ENCODE assay signal across 8 cellular contexts in genomic region chr5:59390074-59390659, GRCh38.
DNase-seq lines count a peak whose midpoint lies in the region; ATAC-seq and TF ChIP-seq lines count a peak whose summit lies in the region.

No MANE protein-coding gene starts in this region.

- ATAC-seq in HG02840 (IDR thresholded peaks at IDR 0.05; ENCODE audit: low FRiP score, unreplicated experiment) (no peak), aorta (ENCODE audit: low FRiP score) (no peak)

- DNase-seq in NCI-H446 (lab: John Stamatoyannopoulos, UW): peak; percentile 58 to 62
- DNase-seq in NCI-H446 treated with DMSO at 0.1 percent for 48 hours (lab: John Stamatoyannopoulos, UW): no peak
- peak; percentile 58 for DNase-seq in LoVo (ENCODE audit: low spot score)
- no peak for DNase-seq in brain microvascular endothelial cell
- peak; percentile 10 for DNase-seq in midbrain (lab: John Stamatoyannopoulos, UW)
- DNase-seq in aorta: no peak
- no peak for DNase-seq in hepatic stellate cell (ENCODE audit: low spot score)

- intact Hi-C loops in aorta (cut with DNase I): loop anchor here (2.0 to 5.0 kb wide), 3 partner anchors 282 to 411 kb away; no protein-coding TSS in a partner anchor

- no peaks in the 10 kb centered on the region for H3K27me3 ChIP-seq in brain microvascular endothelial cell (replicated peaks)
- H3K27me3 ChIP-seq in aorta (ENCODE audit: control insufficient read depth in 1 of 2, insufficient read depth in 2 of 2, low read length in 1 of 2): no peaks in the 10 kb centered on the region

- WGBS in aorta, 2 donors: 46 to 50% methylated on average over 2 of the region's 2 CpGs

- peak; percentile 46 for TF ChIP-seq CTCF in brain microvascular endothelial cell (IDR thresholded peaks at IDR 0.05; ENCODE audit: low read depth, low read length, missing control alignments)

- in situ Hi-C loops in brain microvascular endothelial cell (cut with HindIII; ENCODE audit: low pct_ligation_motif_present, low sequenced_read_pairs): no loop called here

- H3K27ac ChIP-seq in brain microvascular endothelial cell (no peak overlapping the region), aorta (ENCODE audit: low read depth in 1 of 2, low read length in 2 of 2) (no peak overlapping the region)

- H3K4me3 ChIP-seq in brain microvascular endothelial cell (ENCODE audit: low read depth, low read length): no peak overlapping the region
- no peak overlapping the region for H3K4me3 ChIP-seq in aorta (ENCODE audit: low read length in 2 of 2)

- no peaks in the 10 kb centered on the region for H3K4me1 ChIP-seq in aorta (ENCODE audit: control insufficient read depth in 1 of 2, insufficient read depth in 2 of 2, low read length in 2 of 2)

- H3K36me3 ChIP-seq in brain microvascular endothelial cell (replicated peaks): no peaks in the 10 kb centered on the region
- no peaks in the 10 kb centered on the region for H3K36me3 ChIP-seq in aorta (ENCODE audit: control insufficient read depth in 1 of 2, insufficient read depth in 2 of 2, low read length in 1 of 2)

- H3K9me3 ChIP-seq in aorta (ENCODE audit: control insufficient read depth, low read length): no peaks in the 10 kb centered on the region

Comparison
In these comparisons a context has a peak if more than half of its experiments do, and no peak if none do; other contexts are left out.
1. DNase-seq: peak in NCI-H446 (2 of 2), LoVo (single experiment) and midbrain (single experiment); none in NCI-H446 treated with DMSO at 0.1 percent for 48 hours (single experiment), brain microvascular endothelial cell (single experiment), aorta (0 of 2) and hepatic stellate cell (single experiment).